In the genomic region with DNA sequence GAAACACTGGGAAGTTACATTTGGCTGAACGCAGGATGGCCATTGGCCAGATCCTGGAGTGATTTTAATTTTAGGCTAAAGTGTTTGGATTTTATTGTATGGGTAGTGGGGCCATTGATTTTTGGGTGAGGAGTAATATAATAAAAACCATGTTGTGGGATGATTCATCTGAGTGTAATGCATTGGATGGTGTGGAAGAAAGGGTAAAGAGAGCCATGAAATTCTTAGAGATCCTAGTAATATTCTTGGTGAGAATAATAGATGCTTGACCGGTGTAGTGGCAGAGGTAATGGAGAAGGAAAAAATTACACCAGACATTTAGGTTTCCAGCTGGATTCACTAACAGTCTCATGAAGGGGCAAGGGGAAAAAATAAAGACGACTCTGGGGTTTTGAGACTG, we compare ENCODE assay signal across 31 cellular contexts.
A peak's percentile ranks its signal among the peaks of the same experiment; 100 is the strongest.
DNase-seq lines count a peak whose midpoint lies in the region; ATAC-seq and TF ChIP-seq lines count a peak whose summit lies in the region.
"Had no signal": no experiment of that assay in that cellular context is flagged by ENCODE, and none has a peak within 500 bp of the region (broad histone marks: within the 10 kb centered on the region; RNA-seq: fewer than 3 reads in every experiment).

No MANE protein-coding gene starts in this region.

- no peak overlapping the region for H3K4me3 ChIP-seq in astrocyte of the cerebellum (ENCODE audit: low read depth, low read length)
- H3K4me3 ChIP-seq in mesenchymal stem cell (ENCODE audit: insufficient read depth in 1 of 2, low read depth in 1 of 2, low read length in 2 of 2) = no peak overlapping the region
- H3K4me3 ChIP-seq: ascending aorta, dorsolateral prefrontal cortex, ovary, SK-N-MC, uterus had no signal

- no peaks in the 10 kb centered on the region for H3K27me3 ChIP-seq in mesenchymal stem cell (ENCODE audit: control insufficient read depth in 1 of 2, insufficient read depth in 1 of 2, low read length in 2 of 2)
- H3K27me3 ChIP-seq: ascending aorta, ovary, uterus had no signal

- no peaks in the 10 kb centered on the region for H3K79me1 ChIP-seq in mesenchymal stem cell (replicated peaks; ENCODE audit: low read length, poor library complexity, severe bottlenecking)

- peaks cover 45% of the 10 kb centered on the region for H3K9me3 ChIP-seq in mesenchymal stem cell (ENCODE audit: control insufficient read depth, low read length)

- no peak overlapping the region for H3K9ac ChIP-seq in mesenchymal stem cell (ENCODE audit: low read length)

- in situ Hi-C loops in astrocyte of the cerebellum (cut with HindIII; ENCODE audit: low sequenced_read_pairs) = no loop called here

- H3K27ac ChIP-seq in mesenchymal stem cell (ENCODE audit: low read length, poor library complexity, severe bottlenecking) = peak overlapping the region; percentile 50
- H3K27ac ChIP-seq: ascending aorta, dorsolateral prefrontal cortex, ovary, RWPE1, SK-N-MC, uterus, VCaP had no signal

- no peak overlapping the region for H4K8ac ChIP-seq in mesenchymal stem cell (ENCODE audit: low read length)

- H2BK12ac ChIP-seq in mesenchymal stem cell (ENCODE audit: low read length in 2 of 2) = no peak overlapping the region

- ATAC-seq in GM18502 (IDR thresholded peaks at IDR 0.05; ENCODE audit: poor library complexity, unreplicated experiment) (no peak), HG03095 (IDR thresholded peaks at IDR 0.05; ENCODE audit: unreplicated experiment) (no peak)
- ATAC-seq: left ventricle myocardium superior; stimulated activated naive B cell treated with anti-CD40 and anti-IgM and Interleukin-4, amounts not matched to agents 10 μg/mL and 1 μg/mL and 100 μg/mL, for 72 hours had no signal

- H3K4me2 ChIP-seq in mesenchymal stem cell (ENCODE audit: low read length, poor library complexity, severe bottlenecking) = no peak overlapping the region

- H3K18ac ChIP-seq in mesenchymal stem cell (ENCODE audit: low read depth in 1 of 2, low read length in 2 of 2) = no peak overlapping the region

- H3K14ac ChIP-seq in mesenchymal stem cell (ENCODE audit: low read length in 2 of 2) = no peak overlapping the region

- no peak overlapping the region for H2AK5ac ChIP-seq in mesenchymal stem cell (ENCODE audit: low read length, severe bottlenecking)

- WGBS in mesenchymal stem cell = 82% methylated on average over 3 of the region's 3 CpGs

- DNase-seq in EH (ENCODE audit: low read depth) (peak; percentile 78), LHCN-M2 (ENCODE audit: low read depth) (peak; percentile 39), astrocyte of the cerebellum (ENCODE audit: low read depth) (peak; percentile 62), mesenchymal stem cell (no peak), NCI-H2029 (lab: John Stamatoyannopoulos, UW) (no peak), dedifferentiated amniotic fluid mesenchymal stem cell (ENCODE audit: extremely low spot score) (no peak)
- DNase-seq: ACHN; activated CD4-positive, alpha-beta T cell treated with anti-CD3 and anti-CD28 coated beads, Interleukin-2, amount 10 ng/mL, durations not matched to agents 7 days and 5 days; activated naive CD4-positive, alpha-beta T cell treated with anti-CD3 and anti-CD28 coated beads, Interleukin-2, amount 10 ng/mL, durations not matched to agents 7 days and 5 days; CD4-positive, alpha-beta T cell; dorsolateral prefrontal cortex; foreskin melanocyte; hippocampal formation; immature natural killer cell; KG1; left ventricle myocardium superior; MV-4-11; NCI-H2171 treated with DMSO at 0.1 percent for 48 hours; NCI-H748 treated with DMSO at 0.1 percent for 48 hours; ovary; retina; stimulated activated CD4-positive, alpha-beta T cell treated with anti-CD3 and anti-CD28 coated beads, Interleukin-4, amount 100 ng/mL, for 1 hour; stimulated activated naive B cell treated with anti-CD40 and anti-IgM and Interleukin-4, amounts not matched to agents 10 μg/mL and 1 μg/mL and 100 μg/mL, for 72 hours; T-helper 2 cell; uterus had no signal

- H2BK120ac ChIP-seq in mesenchymal stem cell (ENCODE audit: low read depth, low read length) = no peak overlapping the region

- H2BK5ac ChIP-seq in mesenchymal stem cell (ENCODE audit: low read depth, low read length, poor library complexity, severe bottlenecking) = no peak overlapping the region

- H4K91ac ChIP-seq in mesenchymal stem cell (ENCODE audit: low read length) = no peak overlapping the region

- H3K4me1 ChIP-seq in mesenchymal stem cell (ENCODE audit: control insufficient read depth, insufficient read depth, low read depth, low read length) = no peaks in the 10 kb centered on the region
- H3K4me1 ChIP-seq: ascending aorta, uterus had no signal

- no peak for TF ChIP-seq CTCF in astrocyte of the cerebellum (IDR thresholded peaks at IDR 0.05; ENCODE audit: low read depth, low read length, missing control alignments)

- H2AFZ ChIP-seq in mesenchymal stem cell (ENCODE audit: low read depth, low read length) = no peak overlapping the region

- no peak overlapping the region for H3K4ac ChIP-seq in mesenchymal stem cell (ENCODE audit: low read depth in 1 of 2, low read length in 2 of 2)

- H2BK15ac ChIP-seq in mesenchymal stem cell (ENCODE audit: low read depth, poor library complexity, severe bottlenecking) = no peak overlapping the region

- H3K23ac ChIP-seq in mesenchymal stem cell (ENCODE audit: low read length in 2 of 2) = no peak overlapping the region

- no peaks in the 10 kb centered on the region for H3K36me3 ChIP-seq in mesenchymal stem cell (ENCODE audit: control insufficient read depth in 1 of 2, insufficient read depth in 2 of 2, low read depth in 1 of 2, low read length in 2 of 2)
- H3K36me3 ChIP-seq: ascending aorta, ovary, uterus had no signal

Comparison
In these comparisons a context has a peak if more than half of its experiments do, and no peak if none do; other contexts are left out.
1. DNase-seq: peak in EH (single experiment), LHCN-M2 (single experiment) and astrocyte of the cerebellum (single experiment); none in mesenchymal stem cell (single experiment), NCI-H2029 (single experiment) and dedifferentiated amniotic fluid mesenchymal stem cell (single experiment).